In genomic region chr10:132289439-132289838, GRCh38 we compare ENCODE assay signal across 36 cellular contexts. TPM values are rescaled to one million over a fixed set of nuclear protein-coding genes. Genes with fewer than 3 reads are reported as not detected.
A peak's percentile ranks its signal among the peaks of the same experiment; 100 is the strongest.
DNase-seq lines count a peak whose midpoint lies in the region; ATAC-seq, FAIRE-seq and TF ChIP-seq lines count a peak whose summit lies in the region.
"Had no signal": no experiment of that assay in that cellular context is flagged by ENCODE, and none has a peak within 500 bp of the region (broad histone marks: within the 10 kb centered on the region; RNA-seq: fewer than 3 reads in every experiment).

No MANE protein-coding gene starts in this region.

- no peaks in the 10 kb centered on the region for H3K79me2 ChIP-seq in DND-41 (ENCODE audit: insufficient read depth, low read length)
- H3K79me2 ChIP-seq in astrocyte (ENCODE audit: insufficient read depth, low read length), result no peaks in the 10 kb centered on the region

- H2AFZ ChIP-seq in DND-41 (ENCODE audit: low read depth, low read length) (no peak overlapping the region), astrocyte (ENCODE audit: low read depth, low read length) (no peak overlapping the region)

- H3K9me3 Mint-ChIP-seq in CD14-positive monocyte, result peaks cover 0 to 11% (median 3%) of the 10 kb centered on the region in 7 donors
- no peaks in the 10 kb centered on the region for H3K9me3 Mint-ChIP-seq in astrocyte (ENCODE audit: unreplicated experiment)
- H3K9me3 Mint-ChIP-seq: CD4-positive, alpha-beta T cell; CD4-positive, CD25-positive, alpha-beta regulatory T cell; CD8-positive, alpha-beta T cell had no signal

- no peaks in the 10 kb centered on the region for H3K36me3 ChIP-seq in DND-41 (ENCODE audit: insufficient read depth, low read length)
- H3K36me3 ChIP-seq in astrocyte (ENCODE audit: insufficient read depth, low read length), result no peaks in the 10 kb centered on the region
- H3K36me3 ChIP-seq in tibial artery, result no peaks in the 10 kb centered on the region
- H3K36me3 ChIP-seq: BE2C; BLaER1; BLaER1 treated with 17β-estradiol and CSF1 and Interleukin-3, amounts not matched to agents 10 nM and 100 nM had no signal

- H3K4me1 ChIP-seq in DND-41 (ENCODE audit: insufficient read depth, low read length) (no peaks in the 10 kb centered on the region), astrocyte (ENCODE audit: insufficient read depth, low read length) (no peaks in the 10 kb centered on the region), foreskin keratinocyte (no peaks in the 10 kb centered on the region), tibial artery (no peaks in the 10 kb centered on the region)
- H3K4me1 ChIP-seq: A549, BE2C, Caco-2 had no signal

- no peak overlapping the region for H3K4me3 ChIP-seq in DND-41 (ENCODE audit: low read depth in 1 of 2, low read length in 2 of 2)
- H3K4me3 ChIP-seq in Jurkat, Clone E6-1 (ENCODE audit: low read length), result no peak overlapping the region
- H3K4me3 ChIP-seq in astrocyte (ENCODE audit: insufficient read depth, low read depth, low read length), result no peak overlapping the region
- H3K4me3 ChIP-seq in tibial artery, result no peak overlapping the region
- H3K4me3 ChIP-seq: A549; BLaER1; BLaER1 treated with 17β-estradiol and CSF1 and Interleukin-3, amounts not matched to agents 10 nM and 100 nM had no signal

- DNase-seq in CD14-positive monocyte (ENCODE audit: low spot score) (peak; percentile 19), DND-41 (peak; percentile 9), astrocyte (ENCODE audit: low read depth) (no peak), foreskin keratinocyte (no peak), COLO829 (ENCODE audit: low spot score) (no peak), tibial artery (no peak)
- DNase-seq in Jurkat, Clone E6-1 (ENCODE audit: low read depth, low spot score), result peak; percentile 51
- DNase-seq: 8988T; ACHN; AML-193; BE2C; C1 segment of cervical spinal cord; Caco-2; Calu3; CD4-positive, alpha-beta memory T cell; CD4-positive, alpha-beta T cell; CD4-positive, CD25-positive, alpha-beta regulatory T cell; CD8-positive, alpha-beta memory T cell; CD8-positive, alpha-beta T cell; COR-L47; DMS 273 treated with DMSO at 0.1 percent for 48 hours; DMS153; DMS53; DMS79; DMS79 treated with DMSO at 0.1 percent for 48 hours; EL had no signal

- H3K27ac ChIP-seq in DND-41 (ENCODE audit: low read length) (no peak overlapping the region), astrocyte (ENCODE audit: low read depth, low read length) (no peak overlapping the region), foreskin keratinocyte (no peak overlapping the region), tibial artery (no peak overlapping the region)
- H3K27ac ChIP-seq: 22Rv1; A549; BLaER1; BLaER1 treated with 17β-estradiol and CSF1 and Interleukin-3, amounts not matched to agents 10 nM and 100 nM; C4-2B had no signal

- TF ChIP-seq CTCF in CD14-positive monocyte (IDR thresholded peaks at IDR 0.05), result no peak
- TF ChIP-seq CTCF in DND-41 (IDR thresholded peaks at IDR 0.05; ENCODE audit: borderline replicate concordance, extremely low read depth, low read length, poor library complexity, severe bottlenecking), result no peak
- no peak for TF ChIP-seq CTCF in astrocyte (IDR thresholded peaks at IDR 0.05; ENCODE audit: insufficient read depth, low read depth, low read length)
- no peak for TF ChIP-seq CTCF in foreskin keratinocyte (conservative IDR thresholded peaks at IDR 0.05)
- TF ChIP-seq CTCF in tibial artery (IDR thresholded peaks at IDR 0.05), result no peak

- no peaks in the 10 kb centered on the region for H3K9me3 ChIP-seq in DND-41 (ENCODE audit: insufficient read depth, low read length, severe bottlenecking)
- no peaks in the 10 kb centered on the region for H3K9me3 ChIP-seq in astrocyte (ENCODE audit: insufficient read depth, low read depth, low read length)
- H3K9me3 ChIP-seq in tibial artery, result peaks cover 0 to 16% (median 8%) of the 10 kb centered on the region in 3 donors
- H3K9me3 ChIP-seq: BE2C had no signal

- H3K36me3 Mint-ChIP-seq in CD14-positive monocyte (no peaks in the 10 kb centered on the region), astrocyte (ENCODE audit: low read depth, unreplicated experiment) (peaks cover 2% of the 10 kb centered on the region)
- H3K36me3 Mint-ChIP-seq: CD4-positive, alpha-beta memory T cell; CD8-positive, alpha-beta memory T cell; CD8-positive, alpha-beta T cell had no signal

- peaks cover 8% of the 10 kb centered on the region; the same call in 1 of the 2 replicates for H4K20me1 ChIP-seq in DND-41 (ENCODE audit: insufficient read depth, low read length)
- H4K20me1 ChIP-seq in astrocyte (ENCODE audit: insufficient read depth, low read length), result peaks cover 14% of the 10 kb centered on the region

- peaks cover 6% of the 10 kb centered on the region for H3K4me1 Mint-ChIP-seq in CD14-positive monocyte
- peaks cover 2% of the 10 kb centered on the region for H3K4me1 Mint-ChIP-seq in astrocyte (ENCODE audit: low read depth, unreplicated experiment)
- H3K4me1 Mint-ChIP-seq: B cell; CD8-positive, alpha-beta memory T cell had no signal

- ATAC-seq in DND-41 (ENCODE audit: insufficient read depth, low read depth) (peak; percentile 69; the same call in 2 of the 3 replicates), foreskin keratinocyte (no peak)
- ATAC-seq in activated CD4-positive, CD25-positive, alpha-beta regulatory T cell treated with anti-CD3 and anti-CD28 coated beads, Interleukin-2, amount 50 U/mL, for 24 hours, result no peak
- ATAC-seq: A549; CD8-positive, alpha-beta T cell had no signal

- intact Hi-C loops in CD14-positive monocyte (cut with micrococcal nuclease), result no loop called here
- intact Hi-C loops in tibial artery (cut with DNase I; ENCODE audit: low total_unique reads), result no loop called here

- H3K27ac Mint-ChIP-seq in CD14-positive monocyte, result no peak overlapping the region
- peak overlapping the region; percentile 59 for H3K27ac Mint-ChIP-seq in astrocyte (ENCODE audit: unreplicated experiment)
- H3K27ac Mint-ChIP-seq: B cell; CD4-positive, alpha-beta memory T cell; CD4-positive, alpha-beta T cell; CD4-positive, CD25-positive, alpha-beta regulatory T cell; CD8-positive, alpha-beta memory T cell; CD8-positive, alpha-beta T cell had no signal

- H3K27me3 Mint-ChIP-seq in CD14-positive monocyte (ENCODE audit: low read depth in 3 of 3) (peaks cover 2 to 10% (median 3%) of the 10 kb centered on the region in 3 donors), astrocyte (ENCODE audit: low read depth, unreplicated experiment) (peaks cover 34% of the 10 kb centered on the region)
- H3K27me3 Mint-ChIP-seq: CD4-positive, alpha-beta memory T cell; CD4-positive, alpha-beta T cell had no signal

- no peak overlapping the region for H3K4me2 ChIP-seq in DND-41 (ENCODE audit: insufficient read depth, low read length)
- no peak overlapping the region for H3K4me2 ChIP-seq in astrocyte (ENCODE audit: low read length)
- H3K4me2 ChIP-seq: A549; BLaER1; BLaER1 treated with 17β-estradiol and CSF1 and Interleukin-3, amounts not matched to agents 10 nM and 100 nM had no signal

- H3K27me3 ChIP-seq in DND-41 (ENCODE audit: insufficient read depth, low read length, poor library complexity) (no peaks in the 10 kb centered on the region), astrocyte (ENCODE audit: insufficient read depth, low read length) (peaks cover 8% of the 10 kb centered on the region), foreskin keratinocyte (peaks cover 3% of the 10 kb centered on the region), tibial artery (peaks cover 0 to 23% of the 10 kb centered on the region in 2 donors)
- H3K27me3 ChIP-seq: BE2C, BLaER1 had no signal

- H3K9ac ChIP-seq in DND-41 (ENCODE audit: low read depth, low read length) (no peak overlapping the region), astrocyte (ENCODE audit: low read length) (no peak overlapping the region)
- H3K9ac ChIP-seq: BLaER1; BLaER1 treated with 17β-estradiol and CSF1 and Interleukin-3, amounts not matched to agents 10 nM and 100 nM had no signal

- FAIRE-seq in astrocyte (lab: Jason Lieb, UNC), result no peak
- FAIRE-seq: A204.1, A549, D721Med, G401.6 had no signal

- H3K4me3 Mint-ChIP-seq in CD14-positive monocyte, result no peak overlapping the region
- no peak overlapping the region for H3K4me3 Mint-ChIP-seq in astrocyte (ENCODE audit: unreplicated experiment)
- H3K4me3 Mint-ChIP-seq: B cell; CD4-positive, alpha-beta memory T cell; CD4-positive, alpha-beta T cell; CD4-positive, CD25-positive, alpha-beta regulatory T cell; CD8-positive, alpha-beta memory T cell; CD8-positive, alpha-beta T cell had no signal

RNA-seq across cellular contexts. Expression of gene STK32C, which starts 18.3 kb away (rescaled TPM):
- polyA plus RNA-seq in CD14-positive monocyte (10 to 100 TPM; 13.6 to 18.4 TPM), foreskin keratinocyte (7.6 and 7.8 TPM in 2 replicates)
- 19.2 TPM for polyA plus RNA-seq in Jurkat, Clone E6-1 (2012; ENCODE audit: insufficient read depth, insufficient read length)
- total RNA-seq in astrocyte (12.3 and 13.6 TPM in 2 replicates), foreskin keratinocyte (5.5 and 6.3 TPM in 2 replicates)

RNA-seq across cellular contexts. Expression of gene LRRC27, which starts 42.6 kb away (rescaled TPM):
- polyA plus RNA-seq in CD14-positive monocyte, result 1 to 10 TPM; 3.6 TPM
- 12.3 TPM for polyA plus RNA-seq in Jurkat, Clone E6-1 (2012; ENCODE audit: insufficient read depth, insufficient read length)
- 7.8 and 8.0 TPM in 2 replicates for total RNA-seq in astrocyte
- total RNA-seq in foreskin keratinocyte, result 4.4 and 4.6 TPM in 2 replicates
- polyA plus RNA-seq in foreskin keratinocyte, result 3.6 and 4.0 TPM in 2 replicates

Comparison
In these comparisons a context has a peak if more than half of its experiments do, and no peak if none do; other contexts are left out.
1. DNase-seq: peak in CD14-positive monocyte (single experiment), DND-41 (single experiment) and Jurkat, Clone E6-1 (single experiment); none in astrocyte (single experiment), foreskin keratinocyte (0 of 2), COLO829 (single experiment) and tibial artery (0 of 2).